Comparison of ENCODE assay signal across 25 cellular contexts in genomic region chr9:138096192-138096845, GRCh38.
A peak's percentile ranks its signal among the peaks of the same experiment; 100 is the strongest.
DNase-seq lines count a peak whose midpoint lies in the region; ATAC-seq and TF ChIP-seq lines count a peak whose summit lies in the region.
"Had no signal": no experiment of that assay in that cellular context is flagged by ENCODE, and none has a peak within 500 bp of the region (broad histone marks: within the 10 kb centered on the region; RNA-seq: fewer than 3 reads in every experiment).

No MANE protein-coding gene starts in this region.

- TF ChIP-seq EP300 in stomach (IDR thresholded peaks at IDR 0.05): no peak

- ATAC-seq in GM21360 (IDR thresholded peaks at IDR 0.05; ENCODE audit: unreplicated experiment): no peak
- ATAC-seq: activated naive CD8-positive, alpha-beta T cell treated with anti-CD3 and anti-CD28 coated beads, Interleukin-2, amount 50 U/mL, for 24 hours; naive thymus-derived CD8-positive, alpha-beta T cell had no signal

- no peaks in the 10 kb centered on the region for H3K4me1 Mint-ChIP-seq in progenitor cell of endocrine pancreas (ENCODE audit: low read depth)
- H3K4me1 Mint-ChIP-seq: activated naive CD8-positive, alpha-beta T cell treated with anti-CD3 and anti-CD28 coated beads, Interleukin-2, amount 50 U/mL, for 24 hours; central memory CD8-positive, alpha-beta T cell; naive thymus-derived CD8-positive, alpha-beta T cell had no signal

- H3K4me1 ChIP-seq in stomach: no peaks in the 10 kb centered on the region
- H3K4me1 ChIP-seq: Caco-2, transverse colon had no signal

- no peak for TF ChIP-seq CTCF in GM13976 (IDR thresholded peaks at IDR 0.05; ENCODE audit: borderline replicate concordance, control extremely low read depth, extremely low read depth, insufficient read depth, missing control alignments)
- no peak for TF ChIP-seq CTCF in stomach (IDR thresholded peaks at IDR 0.05)
- TF ChIP-seq CTCF in progenitor cell of endocrine pancreas (IDR thresholded peaks at IDR 0.05; ENCODE audit: unreplicated experiment): no peak

- peaks cover 2% of the 10 kb centered on the region for H3K36me3 Mint-ChIP-seq in progenitor cell of endocrine pancreas (ENCODE audit: insufficient read depth)
- H3K36me3 Mint-ChIP-seq: naive thymus-derived CD8-positive, alpha-beta T cell had no signal

- peak; percentile 6 for DNase-seq in GM13976 (ENCODE audit: low spot score)
- peak; percentile 8 for DNase-seq in HuH-7.5 (ENCODE audit: low spot score)
- peak; percentile 28 for DNase-seq in ecto neural progenitor cell (ENCODE audit: low spot score)
- peak; percentile 9 for DNase-seq in stomach
- no peak for DNase-seq in progenitor cell of endocrine pancreas (ENCODE audit: low spot score, unreplicated experiment)
- DNase-seq in NCI-H2196 treated with DMSO at 0.1 percent for 48 hours (lab: John Stamatoyannopoulos, UW; ENCODE audit: unreplicated experiment): no peak
- DNase-seq: activated gamma-delta T cell; activated naive CD8-positive, alpha-beta T cell treated with anti-CD3 and anti-CD28 coated beads, Interleukin-2, amount 50 U/mL, for 24 hours; activated T-cell treated with anti-CD3 and anti-CD28 coated beads for 4 hours; Caco-2; GOT3; NCI-H1092 treated with DMSO at 0.1 percent for 48 hours; NCI-H187; NCI-H2227 treated with DMSO at 0.1 percent for 48 hours; NCI-H69; retina; stimulated activated CD4-positive, alpha-beta T cell treated with anti-CD3 and anti-CD28 coated beads, Interleukin-2, amount 100 ng/mL, for 24 hours; SW 1271; T-helper 9 cell; transverse colon had no signal

- intact Hi-C loops in stomach (cut with DNase I; ENCODE audit: low total_unique reads): no loop called here

- TF ChIP-seq POLR2A in stomach (IDR thresholded peaks at IDR 0.05): no peak

- no peak overlapping the region for H3K27ac Mint-ChIP-seq in progenitor cell of endocrine pancreas
- H3K27ac Mint-ChIP-seq: activated naive CD8-positive, alpha-beta T cell treated with anti-CD3 and anti-CD28 coated beads, Interleukin-2, amount 50 U/mL, for 24 hours; naive thymus-derived CD8-positive, alpha-beta T cell had no signal

- H3K9me3 ChIP-seq in stomach: no peaks in the 10 kb centered on the region
- H3K9me3 ChIP-seq: Caco-2, transverse colon had no signal

- H3K27me3 ChIP-seq in stomach: no peaks in the 10 kb centered on the region
- H3K27me3 ChIP-seq: transverse colon had no signal

- no peaks in the 10 kb centered on the region for H3K27me3 Mint-ChIP-seq in progenitor cell of endocrine pancreas
- H3K27me3 Mint-ChIP-seq: activated naive CD8-positive, alpha-beta T cell treated with anti-CD3 and anti-CD28 coated beads, Interleukin-2, amount 50 U/mL, for 24 hours; central memory CD8-positive, alpha-beta T cell; naive thymus-derived CD8-positive, alpha-beta T cell had no signal

- no peak overlapping the region for H3K4me3 Mint-ChIP-seq in progenitor cell of endocrine pancreas (ENCODE audit: low read depth)
- H3K4me3 Mint-ChIP-seq: activated naive CD8-positive, alpha-beta T cell treated with anti-CD3 and anti-CD28 coated beads, Interleukin-2, amount 50 U/mL, for 24 hours; central memory CD8-positive, alpha-beta T cell; naive thymus-derived CD8-positive, alpha-beta T cell had no signal

- in situ Hi-C loops in GM13976 (cut with MboI; ENCODE audit: low sequenced_read_pairs, unreplicated experiment): no loop called here

- WGBS in stomach, 5 donors: 86 to 90% (median 89%) methylated on average over 13 to 19 of the region's 19 CpGs

- no peak overlapping the region for H3K4me3 ChIP-seq in stomach
- H3K4me3 ChIP-seq: smooth muscle cell, transverse colon had no signal

- H3K36me3 ChIP-seq in stomach: no peaks in the 10 kb centered on the region
- H3K36me3 ChIP-seq: transverse colon had no signal

- H3K9me3 Mint-ChIP-seq in progenitor cell of endocrine pancreas (ENCODE audit: low read depth): peaks cover 9% of the 10 kb centered on the region
- H3K9me3 Mint-ChIP-seq: activated naive CD8-positive, alpha-beta T cell treated with anti-CD3 and anti-CD28 coated beads, Interleukin-2, amount 50 U/mL, for 24 hours; central memory CD8-positive, alpha-beta T cell; naive thymus-derived CD8-positive, alpha-beta T cell had no signal

- no peak overlapping the region for H3K27ac ChIP-seq in stomach
- H3K27ac ChIP-seq: C4-2B, transverse colon had no signal

Comparison
In these comparisons a context has a peak if more than half of its experiments do, and no peak if none do; other contexts are left out.
1. DNase-seq: peak in GM13976 (single experiment), HuH-7.5 (single experiment), ecto neural progenitor cell (single experiment) and stomach (single experiment); none in progenitor cell of endocrine pancreas (single experiment) and NCI-H2196 treated with DMSO at 0.1 percent for 48 hours (single experiment).